ENCODE assay signal across 1 cellular context in genomic region chr1:234564035-234565029, GRCh38.
A peak's percentile ranks its signal among the peaks of the same experiment; 100 is the strongest.
TF ChIP-seq lines count a peak whose summit lies in the region.

No MANE protein-coding gene starts in this region.

TF ChIP-seq in HEK293, 187 proteins besides CTCF, POLR2A, EP300 and RAD21 (continued from another document):
- TF ChIP-seq ZNF280D (tag by site-specific recombination; IDR thresholded peaks at IDR 0.05) (no peak), ZNF660 (tag by site-specific recombination; IDR thresholded peaks at IDR 0.05) (peak; percentile 90), IKZF3 (tag by site-specific recombination; IDR thresholded peaks at IDR 0.05) (peak; percentile 91), ZBTB17 (tag by site-specific recombination; IDR thresholded peaks at IDR 0.05) (peak; percentile 70), HOXD13 (CRISPR knock-in tag; IDR thresholded peaks at IDR 0.05; ENCODE audit: borderline replicate concordance) (no peak), WT1 (tag by site-specific recombination; IDR thresholded peaks at IDR 0.05) (peak; percentile 98), ZNF843 (tag by site-specific recombination; IDR thresholded peaks at IDR 0.05) (peak; percentile 71; the same call in 1 of the 2 replicates), KLF8 (tag by site-specific recombination; IDR thresholded peaks at IDR 0.05) (peak; percentile 78), SCRT2 (tag by site-specific recombination; IDR thresholded peaks at IDR 0.05) (peak; percentile 89), KLF7 (tag by site-specific recombination; IDR thresholded peaks at IDR 0.05; ENCODE audit: borderline replicate concordance) (no peak), BCL11A (tag by site-specific recombination; IDR thresholded peaks at IDR 0.05; ENCODE audit: low read depth) (peak; percentile 61; the same call in 1 of the 2 replicates), ZNF558 (tag by site-specific recombination; IDR thresholded peaks at IDR 0.05) (0 out of 2 replicates have a peak, but pooled peaks have one; percentile 54), ZNF37A (tag by site-specific recombination; IDR thresholded peaks at IDR 0.05) (no peak), KLF10 (tag by site-specific recombination; IDR thresholded peaks at IDR 0.05) (peak; percentile 9; the same call in 1 of the 2 replicates)
TF ChIP-seq in HEK293: peak in this region for 36.
